In genomic region chr2:39065616-39066015, GRCh38 we compare ENCODE assay signal across 23 cellular contexts. TPM values are rescaled to one million over a fixed set of nuclear protein-coding genes. Genes with fewer than 3 reads are reported as not detected.
DNase-seq lines count a peak whose midpoint lies in the region; ATAC-seq and TF ChIP-seq lines count a peak whose summit lies in the region.
"Had no signal": no experiment of that assay in that cellular context is flagged by ENCODE, and none has a peak within 500 bp of the region (broad histone marks: within the 10 kb centered on the region; RNA-seq: fewer than 3 reads in every experiment).

No MANE protein-coding gene starts in this region.

- H3K9me3 Mint-ChIP-seq in activated CD8-positive, alpha-beta memory T cell treated with anti-CD3 and anti-CD28 coated beads, Interleukin-2, amount 10 ng/mL, durations not matched to agents 7 days and 5 days (ENCODE audit: low read depth), result no peaks in the 10 kb centered on the region
- H3K9me3 Mint-ChIP-seq in activated T-helper 2 cell treated with anti-CD3 and anti-CD28 coated beads, Interferon-gamma antibody, Interleukin-2, Interleukin-4, amounts not matched to agents 10 μg/mL and 5 μg/mL and 100 μg/mL, durations not matched to agents 14 hours and 24 hours and 36 hours, result no peaks in the 10 kb centered on the region
- H3K9me3 Mint-ChIP-seq in memory B cell, result no peaks in the 10 kb centered on the region
- H3K9me3 Mint-ChIP-seq: T-helper 1 cell treated with Interleukin-12 subunit alpha and Interleukin-12 subunit beta and Interleukin-4 antibody, amounts not matched to agents 30 μg/mL and 1 μg/mL, for 36 hours had no signal

- peaks cover 38% of the 10 kb centered on the region for H3K4me1 Mint-ChIP-seq in activated CD8-positive, alpha-beta memory T cell treated with anti-CD3 and anti-CD28 coated beads, Interleukin-2, amount 10 ng/mL, durations not matched to agents 7 days and 5 days
- H3K4me1 Mint-ChIP-seq in activated T-helper 2 cell treated with anti-CD3 and anti-CD28 coated beads, Interferon-gamma antibody, Interleukin-2, Interleukin-4, amounts not matched to agents 10 μg/mL and 5 μg/mL and 100 μg/mL, durations not matched to agents 14 hours and 24 hours and 36 hours (ENCODE audit: low read depth), result peaks cover 35% of the 10 kb centered on the region
- H3K4me1 Mint-ChIP-seq in memory B cell, result peaks cover 13% of the 10 kb centered on the region

- DNase-seq in activated CD8-positive, alpha-beta memory T cell treated with anti-CD3 and anti-CD28 coated beads, Interleukin-2, amount 10 ng/mL, durations not matched to agents 7 days and 5 days, result no peak
- no peak for DNase-seq in activated CD8-positive, alpha-beta memory T cell treated with anti-CD3 and anti-CD28 coated beads, Interleukin-2, amount 50 U/mL, for 4 hours
- DNase-seq in ELR (ENCODE audit: low read depth) (peak; percentile 16), memory B cell (ENCODE audit: low spot score in 2 of 2) (no peak), esophagus squamous epithelium (lab: John Stamatoyannopoulos, UW) (no peak), NCI-H345 (lab: John Stamatoyannopoulos, UW) (no peak), NCI-H146 (lab: John Stamatoyannopoulos, UW) (no peak)
- no peak for DNase-seq in activated T-helper 2 cell treated with anti-CD3 and anti-CD28 coated beads, Interferon-gamma antibody, Interleukin-2, Interleukin-4, amounts not matched to agents 10 μg/mL and 5 μg/mL and 100 μg/mL, durations not matched to agents 14 hours and 24 hours and 36 hours (ENCODE audit: low spot score)
- DNase-seq: activated CD4-positive, alpha-beta T cell treated with anti-CD3 and anti-CD28 coated beads for 4 hours; activated naive CD4-positive, alpha-beta T cell; anterior cingulate cortex; Caco-2; DND-41; lower lobe of right lung; NCI-H1092; NCI-H2029; NCI-H226; NCI-H774; trophoblast cell had no signal

- H3K9me3 ChIP-seq in esophagus squamous epithelium, result no peaks in the 10 kb centered on the region
- H3K9me3 ChIP-seq: Caco-2, lower lobe of right lung, prostate gland had no signal

- H3K36me3 ChIP-seq in esophagus squamous epithelium, result peaks cover 0 to 18% (median 5%) of the 10 kb centered on the region in 3 donors
- H3K36me3 ChIP-seq: prostate gland had no signal

- H3K27ac Mint-ChIP-seq in activated CD8-positive, alpha-beta memory T cell treated with anti-CD3 and anti-CD28 coated beads, Interleukin-2, amount 10 ng/mL, durations not matched to agents 7 days and 5 days, result peak overlapping the region; percentile 6
- peak overlapping the region; percentile 15 for H3K27ac Mint-ChIP-seq in activated T-helper 2 cell treated with anti-CD3 and anti-CD28 coated beads, Interferon-gamma antibody, Interleukin-2, Interleukin-4, amounts not matched to agents 10 μg/mL and 5 μg/mL and 100 μg/mL, durations not matched to agents 14 hours and 24 hours and 36 hours
- peak overlapping the region; percentile 37 for H3K27ac Mint-ChIP-seq in memory B cell
- H3K27ac Mint-ChIP-seq: T-helper 1 cell treated with Interleukin-12 subunit alpha and Interleukin-12 subunit beta and Interleukin-4 antibody, amounts not matched to agents 30 μg/mL and 1 μg/mL, for 36 hours had no signal

- no peak overlapping the region for H3K4me3 Mint-ChIP-seq in activated CD8-positive, alpha-beta memory T cell treated with anti-CD3 and anti-CD28 coated beads, Interleukin-2, amount 10 ng/mL, durations not matched to agents 7 days and 5 days
- no peak overlapping the region for H3K4me3 Mint-ChIP-seq in activated T-helper 2 cell treated with anti-CD3 and anti-CD28 coated beads, Interferon-gamma antibody, Interleukin-2, Interleukin-4, amounts not matched to agents 10 μg/mL and 5 μg/mL and 100 μg/mL, durations not matched to agents 14 hours and 24 hours and 36 hours (ENCODE audit: low read depth)
- no peak overlapping the region for H3K4me3 Mint-ChIP-seq in memory B cell
- H3K4me3 Mint-ChIP-seq: T-helper 1 cell treated with Interleukin-12 subunit alpha and Interleukin-12 subunit beta and Interleukin-4 antibody, amounts not matched to agents 30 μg/mL and 1 μg/mL, for 36 hours had no signal

- ATAC-seq in activated CD8-positive, alpha-beta memory T cell treated with anti-CD3 and anti-CD28 coated beads, Interleukin-2, amount 10 ng/mL, durations not matched to agents 7 days and 5 days, result no peak
- ATAC-seq in memory B cell (ENCODE audit: low read depth), result no peak
- ATAC-seq: GM12878, lower lobe of right lung had no signal

- peaks cover 0 to 20% (median 12%) of the 10 kb centered on the region in 3 donors for H3K4me1 ChIP-seq in esophagus squamous epithelium
- H3K4me1 ChIP-seq: Caco-2, lower lobe of right lung, prostate gland had no signal

- H3K27me3 ChIP-seq in esophagus squamous epithelium, result no peaks in the 10 kb centered on the region

- H3K4me3 ChIP-seq in esophagus squamous epithelium, result no peak overlapping the region
- H3K4me3 ChIP-seq: GM12878, lower lobe of right lung, prostate gland had no signal

- intact Hi-C loops in activated T-helper 2 cell treated with anti-CD3 and anti-CD28 coated beads, Interferon-gamma antibody, Interleukin-2, Interleukin-4, amounts not matched to agents 10 μg/mL and 5 μg/mL and 100 μg/mL, durations not matched to agents 14 hours and 24 hours and 36 hours (cut with micrococcal nuclease), result no loop called here
- intact Hi-C loops in esophagus squamous epithelium (cut with DNase I), result no loop called here

- no peak for TF ChIP-seq CTCF in esophagus squamous epithelium (IDR thresholded peaks at IDR 0.05)

- CTCF ChIA-PET in activated CD8-positive, alpha-beta memory T cell treated with anti-CD3 and anti-CD28 coated beads, Interleukin-2, amount 10 ng/mL, durations not matched to agents 7 days and 5 days (lab: Charles Lee), result interaction anchor here (0.9 to 2.1 kb wide), 2 partner anchors 118 to 164 kb away, joined by 3 to 14 read pairs; no protein-coding TSS in a partner anchor

- H3K27ac ChIP-seq in esophagus squamous epithelium, result no peak overlapping the region
- H3K27ac ChIP-seq: lower lobe of right lung, prostate gland, RWPE1 had no signal

- H3K27me3 Mint-ChIP-seq in activated CD8-positive, alpha-beta memory T cell treated with anti-CD3 and anti-CD28 coated beads, Interleukin-2, amount 10 ng/mL, durations not matched to agents 7 days and 5 days, result no peaks in the 10 kb centered on the region
- no peaks in the 10 kb centered on the region for H3K27me3 Mint-ChIP-seq in activated T-helper 2 cell treated with anti-CD3 and anti-CD28 coated beads, Interferon-gamma antibody, Interleukin-2, Interleukin-4, amounts not matched to agents 10 μg/mL and 5 μg/mL and 100 μg/mL, durations not matched to agents 14 hours and 24 hours and 36 hours (ENCODE audit: low read depth)
- no peaks in the 10 kb centered on the region for H3K27me3 Mint-ChIP-seq in memory B cell

- H3K36me3 Mint-ChIP-seq in activated CD8-positive, alpha-beta memory T cell treated with anti-CD3 and anti-CD28 coated beads, Interleukin-2, amount 10 ng/mL, durations not matched to agents 7 days and 5 days, result peaks cover 33% of the 10 kb centered on the region
- peaks cover 34% of the 10 kb centered on the region for H3K36me3 Mint-ChIP-seq in activated T-helper 2 cell treated with anti-CD3 and anti-CD28 coated beads, Interferon-gamma antibody, Interleukin-2, Interleukin-4, amounts not matched to agents 10 μg/mL and 5 μg/mL and 100 μg/mL, durations not matched to agents 14 hours and 24 hours and 36 hours (ENCODE audit: low read depth)
- peaks cover 12% of the 10 kb centered on the region for H3K36me3 Mint-ChIP-seq in memory B cell

- no peak for TF ChIP-seq POLR2A in esophagus squamous epithelium (IDR thresholded peaks at IDR 0.05)

RNA-seq across cellular contexts. Expression of gene SOS1, which starts 55.2 kb away (rescaled TPM):
- 100 to 1,000 TPM; 134 to 186 TPM for total RNA-seq in activated CD8-positive, alpha-beta memory T cell treated with anti-CD3 and anti-CD28 coated beads, Interleukin-2, amount 10 ng/mL, durations not matched to agents 7 days and 5 days
- total RNA-seq in activated T-helper 2 cell treated with anti-CD3 and anti-CD28 coated beads, Interferon-gamma antibody, Interleukin-2, Interleukin-4, amounts not matched to agents 10 μg/mL and 5 μg/mL and 100 μg/mL, durations not matched to agents 14 hours and 24 hours and 36 hours, result 52.6 and 64.2 TPM in 2 replicates
- total RNA-seq in esophagus squamous epithelium, result 10 to 100 TPM; 15.1 to 48.2 (median 27.8) TPM
